ENCODE assay signal across 1 cellular context in genomic region chr6:144360401-144360800, GRCh38.
TF ChIP-seq lines count a peak whose summit lies in the region.

No MANE protein-coding gene starts in this region.

TF ChIP-seq in WTC11, 78 proteins besides CTCF, POLR2A, EP300 and RAD21 (continued from another document):
- no peak for TF ChIP-seq HMGXB4 (CRISPR knock-in tag; IDR thresholded peaks at IDR 0.05)
- TF ChIP-seq KAT7 (CRISPR knock-in tag; IDR thresholded peaks at IDR 0.05; ENCODE audit: borderline replicate concordance) = no peak
- no peak for TF ChIP-seq ZNF281 (CRISPR knock-in tag; IDR thresholded peaks at IDR 0.05)
- no peak for TF ChIP-seq TEAD4 (CRISPR knock-in tag; IDR thresholded peaks at IDR 0.05)
- TF ChIP-seq GABPB1 (CRISPR knock-in tag; IDR thresholded peaks at IDR 0.05) = no peak
- no peak for TF ChIP-seq PRDM15 (CRISPR knock-in tag; IDR thresholded peaks at IDR 0.05)
- no peak for TF ChIP-seq FOXP1 (CRISPR knock-in tag; IDR thresholded peaks at IDR 0.05; ENCODE audit: borderline replicate concordance)
- no peak for TF ChIP-seq ZMAT4 (CRISPR knock-in tag; IDR thresholded peaks at IDR 0.05)
- no peak for TF ChIP-seq ZNF138 (CRISPR knock-in tag; conservative IDR thresholded peaks at IDR 0.05)
- TF ChIP-seq AR (CRISPR knock-in tag; IDR thresholded peaks at IDR 0.05) = no peak
- no peak for TF ChIP-seq FOXK1 (CRISPR knock-in tag; IDR thresholded peaks at IDR 0.05)
